ENCODE assay signal across 38 cellular contexts in the genomic region with DNA sequence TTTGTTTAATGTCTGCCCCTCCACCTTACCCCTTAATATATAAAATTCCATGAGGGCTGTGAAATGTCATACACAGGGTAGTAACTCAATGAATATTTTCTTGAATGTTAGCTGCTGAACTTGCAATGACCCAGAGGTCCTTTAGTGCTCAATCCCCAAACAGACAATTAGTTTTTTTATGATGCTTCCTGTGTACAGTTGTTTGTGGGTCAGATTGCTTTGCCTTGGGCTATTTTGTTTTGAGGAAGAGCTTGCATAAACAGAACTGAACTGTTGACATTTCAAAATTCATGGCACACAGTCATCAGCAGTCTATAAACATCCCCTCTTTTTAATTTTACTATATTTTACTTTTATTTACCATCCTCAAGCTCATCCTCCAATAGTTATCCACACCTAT.
"Had no signal": no experiment of that assay in that cellular context is flagged by ENCODE, and none has a peak within 500 bp of the region (broad histone marks: within the 10 kb centered on the region; RNA-seq: fewer than 3 reads in every experiment).

No MANE protein-coding gene starts in this region.

- H3K4me1 ChIP-seq: Peyer's patch, SJSA1 had no signal

- H3K9ac ChIP-seq: KMS-11 had no signal

- H3K27ac Mint-ChIP-seq: activated B cell treated with CpG ODN at 0.5 μM for 24 hours; activated CD4-positive, alpha-beta memory T cell treated with anti-CD3 and anti-CD28 coated beads, Interleukin-2, amount 10 ng/mL, durations not matched to agents 7 days and 5 days; activated CD8-positive, alpha-beta memory T cell treated with anti-CD3 and anti-CD28 coated beads, Interleukin-2, amount 10 ng/mL, durations not matched to agents 7 days and 5 days; activated naive CD4-positive, alpha-beta T cell treated with anti-CD3 and anti-CD28 coated beads, Interleukin-2, amount 10 ng/mL, durations not matched to agents 7 days and 5 days; activated naive CD8-positive, alpha-beta T cell; activated naive CD8-positive, alpha-beta T cell treated with anti-CD3 and anti-CD28 coated beads, Interleukin-2, amount 50 U/mL, for 24 hours; brain; T-cell; T-helper 17 cell had no signal

- H3K27me3 ChIP-seq: Peyer's patch, SJSA1 had no signal

- H3K4me1 Mint-ChIP-seq: activated B cell treated with CpG ODN at 0.5 μM for 24 hours; activated CD4-positive, alpha-beta memory T cell treated with anti-CD3 and anti-CD28 coated beads, Interleukin-2, amount 10 ng/mL, durations not matched to agents 7 days and 5 days; activated CD8-positive, alpha-beta memory T cell treated with anti-CD3 and anti-CD28 coated beads, Interleukin-2, amount 10 ng/mL, durations not matched to agents 7 days and 5 days; activated naive CD4-positive, alpha-beta T cell treated with anti-CD3 and anti-CD28 coated beads, Interleukin-2, amount 10 ng/mL, durations not matched to agents 7 days and 5 days; activated naive CD8-positive, alpha-beta T cell treated with anti-CD3 and anti-CD28 coated beads, Interleukin-2, amount 50 U/mL, for 24 hours; brain; T-cell; T-helper 17 cell had no signal

- H3K27ac ChIP-seq: KMS-11, Peyer's patch, SJSA1, VCaP had no signal

- H3K27me3 Mint-ChIP-seq: activated B cell treated with CpG ODN at 0.5 μM for 24 hours; activated CD4-positive, alpha-beta memory T cell treated with anti-CD3 and anti-CD28 coated beads, Interleukin-2, amount 10 ng/mL, durations not matched to agents 7 days and 5 days; activated CD8-positive, alpha-beta memory T cell treated with anti-CD3 and anti-CD28 coated beads, Interleukin-2, amount 10 ng/mL, durations not matched to agents 7 days and 5 days; activated naive CD4-positive, alpha-beta T cell treated with anti-CD3 and anti-CD28 coated beads, Interleukin-2, amount 10 ng/mL, durations not matched to agents 7 days and 5 days; activated naive CD8-positive, alpha-beta T cell; activated naive CD8-positive, alpha-beta T cell treated with anti-CD3 and anti-CD28 coated beads, Interleukin-2, amount 50 U/mL, for 24 hours; brain; T-cell; T-helper 17 cell had no signal

- H3K4me2 ChIP-seq: KMS-11 had no signal

- FAIRE-seq: bronchial epithelial cell had no signal

- H3K36me3 ChIP-seq: Peyer's patch, SJSA1 had no signal

- H3K36me3 Mint-ChIP-seq: activated CD8-positive, alpha-beta memory T cell treated with anti-CD3 and anti-CD28 coated beads, Interleukin-2, amount 10 ng/mL, durations not matched to agents 7 days and 5 days; activated naive CD4-positive, alpha-beta T cell treated with anti-CD3 and anti-CD28 coated beads, Interleukin-2, amount 10 ng/mL, durations not matched to agents 7 days and 5 days; activated naive CD8-positive, alpha-beta T cell; brain; T-cell had no signal

- H3K9me3 ChIP-seq: Peyer's patch had no signal

- H3K4me3 Mint-ChIP-seq: activated B cell treated with CpG ODN at 0.5 μM for 24 hours; activated CD4-positive, alpha-beta memory T cell treated with anti-CD3 and anti-CD28 coated beads, Interleukin-2, amount 10 ng/mL, durations not matched to agents 7 days and 5 days; activated CD8-positive, alpha-beta memory T cell treated with anti-CD3 and anti-CD28 coated beads, Interleukin-2, amount 10 ng/mL, durations not matched to agents 7 days and 5 days; activated naive CD4-positive, alpha-beta T cell treated with anti-CD3 and anti-CD28 coated beads, Interleukin-2, amount 10 ng/mL, durations not matched to agents 7 days and 5 days; activated naive CD8-positive, alpha-beta T cell; activated naive CD8-positive, alpha-beta T cell treated with anti-CD3 and anti-CD28 coated beads, Interleukin-2, amount 50 U/mL, for 24 hours; brain; T-cell; T-helper 17 cell had no signal

- DNase-seq: activated B cell treated with CpG ODN at 0.5 μM for 24 hours; activated CD4-positive, alpha-beta memory T cell treated with anti-CD3 and anti-CD28 coated beads, Interleukin-2, amount 10 ng/mL, durations not matched to agents 7 days and 5 days; activated CD4-positive, alpha-beta T cell treated with anti-CD3 and anti-CD28 coated beads for 4 hours; activated CD4-positive, alpha-beta T cell treated with anti-CD3 and anti-CD28 coated beads, Interleukin-2, amount 50 U/mL, for 1 hour; activated CD4-positive, CD25-positive, alpha-beta regulatory T cell treated with anti-CD3 and anti-CD28 coated beads, Interleukin-2, amount 50 U/mL, for 72 hours; activated CD8-positive, alpha-beta memory T cell treated with anti-CD3 and anti-CD28 coated beads for 24 hours; activated CD8-positive, alpha-beta memory T cell treated with anti-CD3 and anti-CD28 coated beads, Interleukin-2, amount 10 ng/mL, durations not matched to agents 7 days and 5 days; activated CD8-positive, alpha-beta memory T cell treated with anti-CD3 and anti-CD28 coated beads, Interleukin-2, amount 50 U/mL, for 48 hours; activated effector memory CD4-positive, alpha-beta T cell treated with Interleukin-2 at 50 U/mL for 16 hours; activated naive CD4-positive, alpha-beta T cell treated with anti-CD3 and anti-CD28 coated beads, Interleukin-2, amount 10 ng/mL, durations not matched to agents 7 days and 5 days; activated naive CD8-positive, alpha-beta T cell treated with anti-CD3 and anti-CD28 coated beads, Interleukin-2, amount 50 U/mL, for 24 hours; activated T-cell treated with anti-CD3 and anti-CD28 coated beads, Interleukin-2, amount 50 U/mL, for 48 hours; anterior cingulate cortex; caudate nucleus; cerebellar nuclear complex; NCI-H1105; NCI-H1417 treated with DMSO at 0.1 percent for 48 hours; NCI-H1694; NCI-H1930; NCI-H2081 treated with DMSO at 0.1 percent for 48 hours; NCI-H2171; NCI-H2227 treated with DMSO at 0.1 percent for 48 hours; NCI-H446; NCI-H510A treated with DMSO at 0.1 percent for 48 hours; NCI-H526 treated with DMSO at 0.1 percent for 48 hours; NK-92 treated with Interleukin-12 subunit alpha and Interleukin-12 subunit beta, amount 100 ng/mL, for 24 hours; PC-3; Peyer's patch; RPMI8226; SHP77 treated with DMSO at 0.1 percent for 48 hours; T-cell; T-helper 17 cell had no signal

- H3K4me3 ChIP-seq: Peyer's patch, SJSA1 had no signal
